In the genomic region with DNA sequence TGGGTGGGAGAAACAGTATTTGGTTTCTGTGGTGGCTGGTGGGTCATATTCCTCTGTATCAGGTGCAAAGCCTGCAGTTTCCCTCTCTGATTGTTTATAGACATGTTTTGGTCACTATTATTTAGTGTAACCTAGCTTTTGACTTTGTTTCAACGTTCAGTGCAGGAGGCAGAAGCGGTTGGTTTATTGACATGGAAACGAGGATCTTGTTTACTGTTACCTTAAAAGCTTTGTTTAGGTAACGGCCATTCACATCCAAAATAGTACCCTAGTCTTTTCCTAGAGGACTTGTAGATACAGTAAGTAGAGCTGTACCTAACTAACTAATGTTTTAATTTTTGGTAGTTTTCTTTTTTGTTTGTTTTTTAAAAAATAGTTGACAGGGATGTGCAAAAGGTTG, we compare ENCODE assay signal across 13 cellular contexts. TPM values are rescaled to one million over a fixed set of nuclear protein-coding genes. Genes with fewer than 3 reads are reported as not detected.
A peak's percentile ranks its signal among the peaks of the same experiment; 100 is the strongest.
DNase-seq lines count a peak whose midpoint lies in the region; ATAC-seq, FAIRE-seq and TF ChIP-seq lines count a peak whose summit lies in the region.
"Had no signal": no experiment of that assay in that cellular context is flagged by ENCODE, and none has a peak within 500 bp of the region (broad histone marks: within the 10 kb centered on the region; RNA-seq: fewer than 3 reads in every experiment).

No MANE protein-coding gene starts in this region.

- H3K27ac ChIP-seq in KOPT-K1 (ENCODE audit: low read depth, low read length, poor library complexity, severe bottlenecking) (peak overlapping the region; percentile 75), astrocyte (ENCODE audit: low read depth, low read length) (no peak overlapping the region), WERI-Rb-1 (no peak overlapping the region)
- H3K27ac ChIP-seq: tibial nerve had no signal

- H3K36me3 ChIP-seq in KOPT-K1 (ENCODE audit: insufficient read depth, low read length) (peaks cover 68% of the 10 kb centered on the region), astrocyte (ENCODE audit: insufficient read depth, low read length) (peaks cover 16% of the 10 kb centered on the region), WERI-Rb-1 (peaks cover 68% of the 10 kb centered on the region)

- no peak overlapping the region for H2AFZ ChIP-seq in astrocyte (ENCODE audit: low read depth, low read length)

- H3K4me3 ChIP-seq in astrocyte (ENCODE audit: insufficient read depth, low read depth, low read length) (no peak overlapping the region), WERI-Rb-1 (ENCODE audit: low read depth, low read length) (no peak overlapping the region)
- H3K4me3 ChIP-seq: tibial nerve had no signal

- no peaks in the 10 kb centered on the region for H3K9me3 Mint-ChIP-seq in astrocyte (ENCODE audit: unreplicated experiment)
- H3K9me3 Mint-ChIP-seq in natural killer cell treated with Interleukin-12 subunit alpha and Interleukin-12 subunit beta and Interleukin-15 and Interleukin-18, amount 100 ng/mL, for 72 hours = no peaks in the 10 kb centered on the region

- TF ChIP-seq CTCF in astrocyte (IDR thresholded peaks at IDR 0.05; ENCODE audit: insufficient read depth, low read depth, low read length) (no peak), WERI-Rb-1 (IDR thresholded peaks at IDR 0.05; ENCODE audit: low read depth, low read length) (no peak)

- FAIRE-seq in astrocyte (lab: Jason Lieb, UNC) = no peak

- peaks cover 24% of the 10 kb centered on the region for H3K4me1 Mint-ChIP-seq in astrocyte (ENCODE audit: low read depth, unreplicated experiment)
- peaks cover 30 to 44% of the 10 kb centered on the region in 2 donors for H3K4me1 Mint-ChIP-seq in natural killer cell treated with Interleukin-12 subunit alpha and Interleukin-12 subunit beta and Interleukin-15 and Interleukin-18, amount 100 ng/mL, for 72 hours (ENCODE audit: low read depth in 2 of 2)

- H3K4me1 ChIP-seq in astrocyte (ENCODE audit: insufficient read depth, low read length) = peaks cover 8% of the 10 kb centered on the region

- no peak for ATAC-seq in natural killer cell treated with Interleukin-12 subunit alpha and Interleukin-12 subunit beta and Interleukin-15 and Interleukin-18, amount 100 ng/mL, for 72 hours

- H3K9me3 ChIP-seq in KOPT-K1 (ENCODE audit: insufficient read depth, low read length, poor library complexity, severe bottlenecking) = no peaks in the 10 kb centered on the region
- H3K9me3 ChIP-seq in astrocyte (ENCODE audit: insufficient read depth, low read depth, low read length) = no peaks in the 10 kb centered on the region
- no peaks in the 10 kb centered on the region for H3K9me3 ChIP-seq in WERI-Rb-1 (ENCODE audit: severe bottlenecking)
- H3K9me3 ChIP-seq: esophagus muscularis mucosa, tibial nerve had no signal

- H3K27me3 ChIP-seq in astrocyte (ENCODE audit: insufficient read depth, low read length) = no peaks in the 10 kb centered on the region
- H3K27me3 ChIP-seq in WERI-Rb-1 (ENCODE audit: insufficient read depth, low read depth, severe bottlenecking) = no peaks in the 10 kb centered on the region
- H3K27me3 ChIP-seq: esophagus muscularis mucosa, tibial nerve had no signal

- H3K79me2 ChIP-seq in astrocyte (ENCODE audit: insufficient read depth, low read length) = peaks cover 43% of the 10 kb centered on the region

- H3K4me2 ChIP-seq in astrocyte (ENCODE audit: low read length) = peak overlapping the region; percentile 99

- H3K9ac ChIP-seq in astrocyte (ENCODE audit: low read length) = no peak overlapping the region

- peaks cover 14% of the 10 kb centered on the region for H3K36me3 Mint-ChIP-seq in astrocyte (ENCODE audit: low read depth, unreplicated experiment)
- peaks cover 33% of the 10 kb centered on the region for H3K36me3 Mint-ChIP-seq in natural killer cell treated with Interleukin-12 subunit alpha and Interleukin-12 subunit beta and Interleukin-15 and Interleukin-18, amount 100 ng/mL, for 72 hours

- peak; percentile 35 for DNase-seq in DMS153 (lab: John Stamatoyannopoulos, UW)
- DNase-seq in astrocyte (ENCODE audit: low read depth) = no peak
- no peak for DNase-seq in natural killer cell treated with Interleukin-12 subunit alpha and Interleukin-12 subunit beta and Interleukin-15 and Interleukin-18, amount 100 ng/mL, for 72 hours (ENCODE audit: low spot score)
- no peak for DNase-seq in stimulated activated CD4-positive, alpha-beta T cell treated with anti-CD3 and anti-CD28 coated beads, Interleukin-12 subunit alpha, Interleukin-12 subunit beta, amount 100 ng/mL, for 4 hours
- DNase-seq in WERI-Rb-1 = no peak
- no peak for DNase-seq in activated effector memory CD4-positive, alpha-beta T cell treated with Interleukin-2 at 50 U/mL for 16 hours
- no peak for DNase-seq in NCI-H446 (lab: John Stamatoyannopoulos, UW)
- DNase-seq: activated CD8-positive, alpha-beta memory T cell treated with anti-CD3 and anti-CD28 coated beads for 24 hours; EL; IMR-90 had no signal

- peak overlapping the region; percentile 74 for H3K4me3 Mint-ChIP-seq in astrocyte (ENCODE audit: unreplicated experiment)
- H3K4me3 Mint-ChIP-seq in natural killer cell treated with Interleukin-12 subunit alpha and Interleukin-12 subunit beta and Interleukin-15 and Interleukin-18, amount 100 ng/mL, for 72 hours = peak overlapping the region; percentile 99

- H3K27ac Mint-ChIP-seq in astrocyte (ENCODE audit: unreplicated experiment) = no peak overlapping the region
- H3K27ac Mint-ChIP-seq in natural killer cell treated with Interleukin-12 subunit alpha and Interleukin-12 subunit beta and Interleukin-15 and Interleukin-18, amount 100 ng/mL, for 72 hours = no peak overlapping the region

- H4K20me1 ChIP-seq in astrocyte (ENCODE audit: insufficient read depth, low read length) = peaks cover 46% of the 10 kb centered on the region

- H3K27me3 Mint-ChIP-seq in astrocyte (ENCODE audit: low read depth, unreplicated experiment) = no peaks in the 10 kb centered on the region
- peaks cover 0 to 3% of the 10 kb centered on the region in 2 donors for H3K27me3 Mint-ChIP-seq in natural killer cell treated with Interleukin-12 subunit alpha and Interleukin-12 subunit beta and Interleukin-15 and Interleukin-18, amount 100 ng/mL, for 72 hours

RNA-seq across cellular contexts. Expression of a gene that starts 3.5 kb away (rescaled TPM):
- 53.7 and 67.9 TPM in 2 replicates for total RNA-seq in astrocyte
- total RNA-seq in natural killer cell treated with Interleukin-12 subunit alpha and Interleukin-12 subunit beta and Interleukin-15 and Interleukin-18, amount 100 ng/mL, for 72 hours = 100 to 1,000 TPM in 1 of 2 donors, 10 to 100 TPM in 1; 51.3 to 126 TPM
